In the genomic region with DNA sequence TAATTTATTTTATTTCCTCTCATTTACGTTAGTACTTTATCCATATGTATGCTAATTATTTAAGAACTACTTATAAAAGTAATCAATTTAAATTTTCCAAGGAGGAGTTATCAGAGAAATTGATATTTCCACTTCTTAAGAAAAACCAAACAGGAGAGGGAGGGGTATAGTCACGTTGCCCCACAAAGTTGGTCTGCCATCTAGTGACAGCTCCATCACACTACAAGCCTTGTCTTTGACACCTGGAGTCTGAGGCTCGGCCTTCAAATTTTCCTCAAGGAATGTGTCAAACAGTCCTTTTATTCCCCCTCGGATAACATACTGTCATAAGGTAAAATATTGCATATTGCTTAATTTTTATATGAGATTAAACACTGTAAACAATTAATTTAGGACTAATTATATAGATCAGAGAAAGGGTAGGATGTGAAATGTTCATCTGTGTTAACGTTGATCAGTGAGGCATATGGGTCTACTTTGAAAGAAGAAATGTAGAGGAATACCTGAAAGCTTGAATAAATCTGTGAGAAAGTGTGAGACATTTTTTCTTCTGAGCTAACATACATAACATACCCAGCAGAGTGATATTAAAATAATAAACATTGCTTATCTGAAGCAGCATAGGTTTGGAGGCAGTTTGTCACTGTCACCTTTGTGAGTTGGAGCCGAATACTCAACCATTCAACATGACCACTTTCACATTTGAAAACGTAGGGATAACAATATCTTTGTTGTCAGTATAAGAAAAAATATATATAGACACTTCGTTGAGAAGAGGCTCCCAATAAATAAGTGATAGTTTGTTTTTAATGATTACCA, we compare ENCODE assay signal across 1 cellular context.
TF ChIP-seq lines count a peak whose summit lies in the region.

No MANE protein-coding gene starts in this region.

TF ChIP-seq in neural cell, 6 proteins besides CTCF, POLR2A, EP300 and RAD21 (continued from another document):
- no peak for TF ChIP-seq POLR2AphosphoS5 (IDR thresholded peaks at IDR 0.05)
- TF ChIP-seq MXI1 (conservative IDR thresholded peaks at IDR 0.05; ENCODE audit: poor library complexity, severe bottlenecking) = no peak
- no peak for TF ChIP-seq EZH2 (IDR thresholded peaks at IDR 0.05; ENCODE audit: borderline replicate concordance, insufficient read depth, low read length, poor library complexity, severe bottlenecking)
- no peak for TF ChIP-seq TAF1 (IDR thresholded peaks at IDR 0.05; ENCODE audit: low read depth)
